In genomic region chr10:87084291-87084782, GRCh38 we compare ENCODE assay signal across 8 cellular contexts. TPM values are rescaled to one million over a fixed set of nuclear protein-coding genes. Genes with fewer than 3 reads are reported as not detected.
DNase-seq lines count a peak whose midpoint lies in the region; ATAC-seq lines count a peak whose summit lies in the region.
"Not testable (repeated sequence)": the region's sequence is repeated elsewhere in the genome, so short reads cannot be mapped to it uniquely, and the experiment has no call there.

No MANE protein-coding gene starts in this region.

- ATAC-seq in GM18907 (IDR thresholded peaks at IDR 0.05; ENCODE audit: unreplicated experiment): peak; percentile 74
- peak; percentile 80 for ATAC-seq in HG03060 (IDR thresholded peaks at IDR 0.05; ENCODE audit: low read depth, unreplicated experiment)
- peak; percentile 88 for ATAC-seq in activated naive CD4-positive, alpha-beta T cell treated with anti-CD3 and anti-CD28 coated beads, Interleukin-2, amount 50 U/mL, for 72 hours

- not testable (repeated sequence) for H3K36me3 ChIP-seq in endocrine pancreas (ENCODE audit: control insufficient read depth, insufficient read depth, low read length); skeletal muscle tissue (ENCODE audit: control insufficient read depth in 3 of 3, insufficient read depth in 3 of 3, low read length in 3 of 3)

- peak overlapping the region; percentile 91 to 93 for H3K27ac Mint-ChIP-seq in activated naive CD4-positive, alpha-beta T cell treated with anti-CD3 and anti-CD28 coated beads, Interleukin-2, amount 50 U/mL, for 72 hours

- DNase-seq in AG08396 (ENCODE audit: low spot score): peak; percentile 26
- DNase-seq in NOMO-1 treated with DMSO at 0.1 percent for 48 hours (lab: John Stamatoyannopoulos, UW; ENCODE audit: unreplicated experiment): peak; percentile 40
- DNase-seq in activated naive CD4-positive, alpha-beta T cell treated with anti-CD3 and anti-CD28 coated beads, Interleukin-2, amount 50 U/mL, for 72 hours (ENCODE audit: low spot score in 2 of 2): not testable (repeated sequence)
- DNase-seq in kidney glomerular epithelial cell (lab: John Stamatoyannopoulos, UW): peak; percentile 91

- H3K4me1 ChIP-seq in endocrine pancreas (ENCODE audit: control insufficient read depth, insufficient read depth, low read length): peaks cover 26% of the 10 kb centered on the region
- H3K4me1 ChIP-seq in skeletal muscle tissue (ENCODE audit: control insufficient read depth in 3 of 3, insufficient read depth in 3 of 3, low read length in 3 of 3): not testable (repeated sequence)

- H3K4me3 ChIP-seq in endocrine pancreas (ENCODE audit: control insufficient read depth, insufficient read depth, low read length): peak overlapping the region; percentile 22
- not testable (repeated sequence) for H3K4me3 ChIP-seq in skeletal muscle tissue (ENCODE audit: low read length in 3 of 3)

- H3K27ac ChIP-seq in skeletal muscle tissue (ENCODE audit: low read depth, low read length): peak overlapping the region; percentile 59

- not testable (repeated sequence) for H3K27me3 ChIP-seq in endocrine pancreas (ENCODE audit: control insufficient read depth, insufficient read depth, low read length); skeletal muscle tissue (ENCODE audit: control insufficient read depth in 3 of 3, insufficient read depth in 3 of 3, low read length in 3 of 3)

- not testable (repeated sequence) for H3K9me3 ChIP-seq in endocrine pancreas (ENCODE audit: control insufficient read depth, low read length); skeletal muscle tissue (ENCODE audit: control insufficient read depth in 3 of 3, low read length in 3 of 3)

- not testable (repeated sequence) for H3K9me3 Mint-ChIP-seq in activated naive CD4-positive, alpha-beta T cell treated with anti-CD3 and anti-CD28 coated beads, Interleukin-2, amount 50 U/mL, for 72 hours

- peaks cover 6 to 61% of the 10 kb centered on the region in 2 donors for H3K36me3 Mint-ChIP-seq in activated naive CD4-positive, alpha-beta T cell treated with anti-CD3 and anti-CD28 coated beads, Interleukin-2, amount 50 U/mL, for 72 hours

- not testable (repeated sequence) for H3K9ac ChIP-seq in endocrine pancreas (ENCODE audit: control insufficient read depth, insufficient read depth, low read length); skeletal muscle tissue (ENCODE audit: low read depth in 1 of 3, low read length in 3 of 3)

RNA-seq across cellular contexts. Expression of gene GLUD1, which starts 10.3 kb away (rescaled TPM):
- 100 to 1,000 TPM; 116 to 173 TPM for total RNA-seq in activated naive CD4-positive, alpha-beta T cell treated with anti-CD3 and anti-CD28 coated beads, Interleukin-2, amount 50 U/mL, for 72 hours
- 108 TPM for total RNA-seq in skeletal muscle tissue

RNA-seq across cellular contexts. Expression of gene SHLD2, which starts 10.7 kb away (rescaled TPM):
- 10 to 100 TPM; 24.5 to 30.5 TPM for total RNA-seq in activated naive CD4-positive, alpha-beta T cell treated with anti-CD3 and anti-CD28 coated beads, Interleukin-2, amount 50 U/mL, for 72 hours
- 19.3 TPM for total RNA-seq in skeletal muscle tissue
